In genomic region chr11:32448232-32448631, GRCh38 we compare ENCODE assay signal across 9 cellular contexts. TPM values are rescaled to one million over a fixed set of nuclear protein-coding genes. Genes with fewer than 3 reads are reported as not detected.
DNase-seq lines count a peak whose midpoint lies in the region; ATAC-seq, FAIRE-seq and TF ChIP-seq lines count a peak whose summit lies in the region.
"Had no signal": no experiment of that assay in that cellular context is flagged by ENCODE, and none has a peak within 500 bp of the region (broad histone marks: within the 10 kb centered on the region; RNA-seq: fewer than 3 reads in every experiment).

No MANE protein-coding gene starts in this region.

- no peaks in the 10 kb centered on the region for H3K36me3 ChIP-seq in tibial artery
- H3K36me3 ChIP-seq: left lung had no signal

- H3K36me3 Mint-ChIP-seq in chondrocyte (ENCODE audit: low read depth), result no peaks in the 10 kb centered on the region
- no peaks in the 10 kb centered on the region for H3K36me3 Mint-ChIP-seq in activated naive CD4-positive, alpha-beta T cell treated with anti-CD3 and anti-CD28 coated beads, Interleukin-2, amount 50 U/mL, for 72 hours

- H3K27ac Mint-ChIP-seq in chondrocyte (ENCODE audit: unreplicated experiment), result no peak overlapping the region
- no peak overlapping the region for H3K27ac Mint-ChIP-seq in activated naive CD4-positive, alpha-beta T cell treated with anti-CD3 and anti-CD28 coated beads, Interleukin-2, amount 50 U/mL, for 72 hours

- H3K27ac ChIP-seq in 22Rv1 (no peak overlapping the region), tibial artery (no peak overlapping the region)
- H3K27ac ChIP-seq: left lung had no signal

- peak; percentile 28; the same call in 1 of the 2 replicates for TF ChIP-seq CTCF in 22Rv1 (IDR thresholded peaks at IDR 0.05)
- TF ChIP-seq CTCF in GM12873 (IDR thresholded peaks at IDR 0.05; ENCODE audit: insufficient read depth, low read depth, low read length, missing control alignments), result peak; percentile 16
- TF ChIP-seq CTCF in chondrocyte (IDR thresholded peaks at IDR 0.05), result peak; percentile 13
- TF ChIP-seq CTCF in tibial artery (IDR thresholded peaks at IDR 0.05), result no peak

- peaks cover 49% of the 10 kb centered on the region for H3K27me3 Mint-ChIP-seq in chondrocyte (ENCODE audit: low read depth)

- intact Hi-C loops in tibial artery (cut with DNase I; ENCODE audit: low total_unique reads), result no loop called here

- no peak overlapping the region for H3K4me3 Mint-ChIP-seq in chondrocyte (ENCODE audit: unreplicated experiment)

- H3K4me1 ChIP-seq in tibial artery, result no peaks in the 10 kb centered on the region
- H3K4me1 ChIP-seq: left lung had no signal

- H3K9me3 Mint-ChIP-seq in chondrocyte (ENCODE audit: low read depth), result no peaks in the 10 kb centered on the region
- no peaks in the 10 kb centered on the region for H3K9me3 Mint-ChIP-seq in activated naive CD4-positive, alpha-beta T cell treated with anti-CD3 and anti-CD28 coated beads, Interleukin-2, amount 50 U/mL, for 72 hours

- ATAC-seq in activated naive CD4-positive, alpha-beta T cell treated with anti-CD3 and anti-CD28 coated beads, Interleukin-2, amount 50 U/mL, for 72 hours, result no peak
- ATAC-seq: left lung had no signal

- FAIRE-seq in RCC 7860 (lab: Jason Lieb, UNC), result no peak

- no peak overlapping the region for H3K4me3 ChIP-seq in tibial artery
- H3K4me3 ChIP-seq: left lung had no signal

- no peaks in the 10 kb centered on the region for H3K4me1 Mint-ChIP-seq in chondrocyte (ENCODE audit: low read depth)

- H3K27me3 ChIP-seq in tibial artery, result peaks cover 0 to 25% of the 10 kb centered on the region in 2 donors

- DNase-seq in NCI-H460 (ENCODE audit: extremely low read depth, low read depth) (peak; percentile 9), chondrocyte (ENCODE audit: low spot score) (no peak), tibial artery (no peak), RCC 7860 (ENCODE audit: low spot score) (no peak)
- no peak for DNase-seq in activated naive CD4-positive, alpha-beta T cell treated with anti-CD3 and anti-CD28 coated beads, Interleukin-2, amount 50 U/mL, for 72 hours (ENCODE audit: low spot score in 2 of 2)
- no peak for DNase-seq in stimulated activated CD4-positive, alpha-beta T cell treated with anti-CD3 and anti-CD28 coated beads, Interleukin-2, amount 100 ng/mL, for 24 hours
- DNase-seq: left lung had no signal

- no peaks in the 10 kb centered on the region for H3K9me3 ChIP-seq in tibial artery
- H3K9me3 ChIP-seq: left lung had no signal

RNA-seq across cellular contexts. Expression of gene WT1, which starts 12.9 kb away (rescaled TPM):
- total RNA-seq in NCI-H460 (2014; rRNA removed; shearing (Covaris generic)), result 0.14 and 0.25 TPM in 2 replicates
- 1.7 TPM in 1 of 2 replicates, not detected in the other for polyA plus RNA-seq in NCI-H460 (2014; cell fraction: nucleus; rRNA removed)
- total RNA-seq in chondrocyte, result not detected in 3 replicates
- not detected for total RNA-seq in activated naive CD4-positive, alpha-beta T cell treated with anti-CD3 and anti-CD28 coated beads, Interleukin-2, amount 50 U/mL, for 72 hours

Comparison
In these comparisons a context has a peak if more than half of its experiments do, and no peak if none do; other contexts are left out.
1. CTCF ChIP-seq: peak in 22Rv1 (single experiment), GM12873 (single experiment) and chondrocyte (single experiment); none in tibial artery (0 of 2).